1 cellular context compared by ENCODE assay signal in the genomic region with DNA sequence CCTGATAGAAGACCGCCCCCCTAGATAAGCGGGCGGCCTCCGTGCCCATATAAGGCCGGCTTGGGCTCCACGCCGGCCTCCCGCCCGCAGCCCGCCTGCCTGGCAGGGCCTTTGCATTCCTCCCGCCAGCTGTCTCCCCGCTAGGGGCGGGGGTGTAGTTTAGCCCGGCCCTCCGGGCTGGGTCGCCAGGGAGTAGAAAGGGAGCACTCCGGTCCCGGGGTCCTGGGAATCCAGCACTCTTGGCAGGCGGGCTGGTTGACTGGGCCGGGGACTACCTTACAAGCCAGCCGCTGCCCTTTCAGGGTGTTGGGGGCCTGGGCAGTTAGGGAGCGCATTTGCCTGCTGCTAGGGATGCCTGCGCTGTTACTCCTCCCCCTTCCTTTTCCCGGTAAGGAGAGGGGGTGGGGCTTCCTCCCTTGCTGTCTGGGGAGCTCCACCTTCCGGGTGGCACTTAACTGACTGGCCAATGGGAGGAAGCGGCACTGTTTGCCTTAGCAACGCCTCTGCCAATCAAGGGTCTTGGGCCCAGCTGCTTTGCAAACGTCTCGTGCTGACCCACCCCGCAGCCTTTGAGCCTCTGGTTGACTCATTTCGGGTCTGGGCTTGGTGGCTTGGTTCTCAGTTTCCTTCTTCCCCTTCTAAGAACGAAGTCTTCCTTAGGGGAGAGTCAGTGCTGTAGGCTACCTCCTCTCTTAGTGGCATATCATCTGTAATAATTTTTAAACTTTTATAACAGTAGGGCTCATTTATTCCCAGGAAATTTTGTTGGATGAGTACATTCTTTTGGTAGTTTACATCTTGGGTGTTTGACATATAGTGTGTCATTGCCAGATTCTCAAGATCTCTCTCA.
A peak's percentile ranks its signal among the peaks of the same experiment; 100 is the strongest.
TF ChIP-seq lines count a peak whose summit lies in the region.

No MANE protein-coding gene starts in this region.

TF ChIP-seq in HEK293T, 16 proteins besides CTCF, POLR2A, EP300 and RAD21 (continued from another document):
- TF ChIP-seq, protein P1, sequence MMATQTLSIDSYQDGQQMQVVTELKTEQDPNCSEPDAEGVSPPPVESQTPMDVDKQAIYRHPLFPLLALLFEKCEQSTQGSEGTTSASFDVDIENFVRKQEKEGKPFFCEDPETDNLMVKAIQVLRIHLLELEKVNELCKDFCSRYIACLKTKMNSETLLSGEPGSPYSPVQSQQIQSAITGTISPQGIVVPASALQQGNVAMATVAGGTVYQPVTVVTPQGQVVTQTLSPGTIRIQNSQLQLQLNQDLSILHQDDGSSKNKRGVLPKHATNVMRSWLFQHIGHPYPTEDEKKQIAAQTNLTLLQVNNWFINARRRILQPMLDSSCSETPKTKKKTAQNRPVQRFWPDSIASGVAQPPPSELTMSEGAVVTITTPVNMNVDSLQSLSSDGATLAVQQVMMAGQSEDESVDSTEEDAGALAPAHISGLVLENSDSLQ (IDR thresholded peaks at IDR 0.05), result peak; percentile 94
- no peak for TF ChIP-seq CTBP1 (IDR thresholded peaks at IDR 0.05; ENCODE audit: borderline replicate concordance)
